ENCODE assay signal across 9 cellular contexts in the genomic region with DNA sequence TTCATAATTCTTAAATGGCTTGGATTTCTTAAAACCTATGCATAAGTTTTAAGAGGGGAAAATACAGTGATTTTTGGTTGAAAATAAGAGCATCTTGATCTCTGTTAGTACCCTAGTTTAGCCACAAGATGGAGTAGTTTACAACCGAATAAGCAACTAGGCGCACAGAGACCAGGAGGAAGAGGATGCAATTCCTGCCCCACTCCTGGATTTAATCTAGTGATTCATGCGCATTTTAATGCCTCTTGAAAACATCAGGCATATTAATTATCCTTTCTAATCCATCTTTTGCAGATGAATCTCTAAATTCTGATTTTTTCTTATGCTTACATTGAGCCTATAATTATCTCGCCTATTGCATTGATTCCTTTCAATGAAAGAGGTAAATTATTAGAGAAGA.
DNase-seq lines count a peak whose midpoint lies in the region; ATAC-seq, FAIRE-seq and TF ChIP-seq lines count a peak whose summit lies in the region.
"Had no signal": no experiment of that assay in that cellular context is flagged by ENCODE, and none has a peak within 500 bp of the region (broad histone marks: within the 10 kb centered on the region; RNA-seq: fewer than 3 reads in every experiment).

No MANE protein-coding gene starts in this region.

- intact Hi-C loops in Right ventricle myocardium inferior (cut with DNase I): loop anchor here (1.0 kb wide), 1 partner anchor 124 kb away; no protein-coding TSS in a partner anchor
- intact Hi-C loops in endothelial cell of umbilical vein (cut with micrococcal nuclease): loop anchor here (1.0 kb wide), 4 partner anchors 65 to 431 kb away; no protein-coding TSS in a partner anchor

- H3K4me1 ChIP-seq in cardiac muscle cell (ENCODE audit: low read depth) (peaks cover 10% of the 10 kb centered on the region), Karpas-422 (ENCODE audit: low read length) (no peaks in the 10 kb centered on the region), endothelial cell of umbilical vein (ENCODE audit: control insufficient read depth, extremely low read depth, insufficient read depth, low read length) (no peaks in the 10 kb centered on the region)

- H4K20me1 ChIP-seq in Karpas-422 (ENCODE audit: insufficient read depth, low read depth, low read length) (no peaks in the 10 kb centered on the region), endothelial cell of umbilical vein (replicated peaks; ENCODE audit: control insufficient read depth, extremely low read depth, insufficient read depth, low read length) (no peaks in the 10 kb centered on the region)

- H3K4me3 Mint-ChIP-seq in naive B cell: no peak overlapping the region
- H3K4me3 Mint-ChIP-seq: activated naive CD4-positive, alpha-beta T cell treated with anti-CD3 and anti-CD28 coated beads, Interleukin-2, amount 50 U/mL, for 24 hours had no signal

- H3K36me3 ChIP-seq in cardiac muscle cell: no peaks in the 10 kb centered on the region
- H3K36me3 ChIP-seq in Karpas-422 (ENCODE audit: insufficient read depth, low read length): no peaks in the 10 kb centered on the region
- H3K36me3 ChIP-seq in endothelial cell of umbilical vein (ENCODE audit: control insufficient read depth in 2 of 2, extremely low read depth in 1 of 2, insufficient read depth in 2 of 2, low read length in 2 of 2): no peaks in the 10 kb centered on the region

- no peaks in the 10 kb centered on the region for H3K9me3 Mint-ChIP-seq in naive B cell
- H3K9me3 Mint-ChIP-seq: activated naive CD4-positive, alpha-beta T cell treated with anti-CD3 and anti-CD28 coated beads, Interleukin-2, amount 50 U/mL, for 24 hours had no signal

- no peak for TF ChIP-seq POLR2A in endothelial cell of umbilical vein (IDR thresholded peaks at IDR 0.05; ENCODE audit: low read depth, low read length)

- no peak overlapping the region for H3K27ac Mint-ChIP-seq in naive B cell
- H3K27ac Mint-ChIP-seq: activated naive CD4-positive, alpha-beta T cell treated with anti-CD3 and anti-CD28 coated beads, Interleukin-2, amount 50 U/mL, for 24 hours had no signal

- H3K9ac ChIP-seq in Karpas-422 (ENCODE audit: low read length) (no peak overlapping the region), endothelial cell of umbilical vein (replicated peaks; ENCODE audit: extremely low read depth, insufficient read depth, low read length) (no peak overlapping the region)

- DNase-seq in cardiac muscle cell (ENCODE audit: low read depth in 1 of 2, low spot score in 1 of 2) (peak; percentile 66 to 78), Right ventricle myocardium inferior (ENCODE audit: missing footprints) (no peak), Karpas-422 (peak; percentile 78), RKO (ENCODE audit: low spot score) (peak; percentile 80), endothelial cell of umbilical vein (ENCODE audit: low read depth, low spot score) (peak; percentile 52), naive B cell (peak; percentile 45), ureter (ENCODE audit: low spot score) (no peak)

- no peaks in the 10 kb centered on the region for H3K4me1 Mint-ChIP-seq in naive B cell
- H3K4me1 Mint-ChIP-seq: activated naive CD4-positive, alpha-beta T cell treated with anti-CD3 and anti-CD28 coated beads, Interleukin-2, amount 50 U/mL, for 24 hours had no signal

- no peaks in the 10 kb centered on the region for H3K36me3 Mint-ChIP-seq in naive B cell
- H3K36me3 Mint-ChIP-seq: activated naive CD4-positive, alpha-beta T cell treated with anti-CD3 and anti-CD28 coated beads, Interleukin-2, amount 50 U/mL, for 24 hours had no signal

- no peaks in the 10 kb centered on the region for H3K27me3 Mint-ChIP-seq in naive B cell
- H3K27me3 Mint-ChIP-seq: activated naive CD4-positive, alpha-beta T cell treated with anti-CD3 and anti-CD28 coated beads, Interleukin-2, amount 50 U/mL, for 24 hours had no signal

- ATAC-seq in Right ventricle myocardium inferior (no peak), naive B cell (ENCODE audit: low read depth in 2 of 2) (peak in 1 of 2 donors; percentile 44), GM18502 (IDR thresholded peaks at IDR 0.05; ENCODE audit: poor library complexity, unreplicated experiment) (no peak)

- no peaks in the 10 kb centered on the region for H3K9me3 ChIP-seq in cardiac muscle cell (ENCODE audit: low read depth)
- H3K9me3 ChIP-seq in Karpas-422 (ENCODE audit: low read length): no peaks in the 10 kb centered on the region
- H3K9me3 ChIP-seq in endothelial cell of umbilical vein (replicated peaks; ENCODE audit: control insufficient read depth, insufficient read depth, low read length): no peaks in the 10 kb centered on the region

- BruUV-seq in endothelial cell of umbilical vein (replicated peaks; lab: Mats Ljungman, UMichigan): no TSS peak

- POLR2A ChIA-PET in endothelial cell of umbilical vein (lab: Charles Lee): no interaction called here

- CTCF ChIA-PET in endothelial cell of umbilical vein (lab: Charles Lee): interaction anchor here (0.7 to 5.9 kb wide), 15 partner anchors 10 to 180 kb away, joined by 3 to 225 read pairs (median 8); a partner anchor contains a TSS

- peak; percentile 67 for TF ChIP-seq CTCF in cardiac muscle cell (IDR thresholded peaks at IDR 0.05; ENCODE audit: low read depth, low read length)
- peak; percentile 39 to 49 for TF ChIP-seq CTCF in endothelial cell of umbilical vein (IDR thresholded peaks at IDR 0.05; ENCODE audit: extremely low read depth in 1 of 2, insufficient read depth in 1 of 2, low read depth in 1 of 2, low read length in 2 of 2)

- H3K9me2 ChIP-seq in Karpas-422 (replicated peaks; ENCODE audit: insufficient read depth, low read length): no peaks in the 10 kb centered on the region

- no peaks in the 10 kb centered on the region for H3K9me1 ChIP-seq in endothelial cell of umbilical vein (replicated peaks; ENCODE audit: control insufficient read depth, extremely low read depth, insufficient read depth, low read length)

- H3K4me3 ChIP-seq in cardiac muscle cell: no peak overlapping the region
- no peak overlapping the region for H3K4me3 ChIP-seq in Karpas-422 (ENCODE audit: low read length)
- no peak overlapping the region for H3K4me3 ChIP-seq in endothelial cell of umbilical vein (replicated peaks in 1 of 3; ENCODE audit: insufficient read depth in 1 of 3, low read depth in 1 of 3, low read length in 3 of 3)

- no peak overlapping the region for H2AFZ ChIP-seq in Karpas-422 (ENCODE audit: low read length)
- no peak overlapping the region for H2AFZ ChIP-seq in endothelial cell of umbilical vein (ENCODE audit: low read depth, low read length)

- FAIRE-seq in endothelial cell of umbilical vein (lab: Jason Lieb, UNC): peak; percentile 94

- no peak overlapping the region for H3K27ac ChIP-seq in cardiac muscle cell
- no peak overlapping the region for H3K27ac ChIP-seq in Karpas-422 (ENCODE audit: low read length)
- H3K27ac ChIP-seq in endothelial cell of umbilical vein (ENCODE audit: insufficient read depth, low read depth, low read length): no peak overlapping the region

- dilution Hi-C loops in endothelial cell of umbilical vein (cut with MboI; ENCODE audit: extremely low pct_ligation_motif_present, low sequenced_read_pairs): no loop called here

- H3K79me2 ChIP-seq in Karpas-422 (ENCODE audit: low read length): no peaks in the 10 kb centered on the region
- H3K79me2 ChIP-seq in endothelial cell of umbilical vein (ENCODE audit: control insufficient read depth, insufficient read depth, low read length): no peaks in the 10 kb centered on the region

- H3K27me3 ChIP-seq in cardiac muscle cell (no peaks in the 10 kb centered on the region), Karpas-422 (ENCODE audit: low read length) (no peaks in the 10 kb centered on the region), endothelial cell of umbilical vein (ENCODE audit: control insufficient read depth in 2 of 2, insufficient read depth in 2 of 2, low read length in 2 of 2) (peaks cover 0 to 2% of the 10 kb centered on the region in 2 experiments)

- no peak overlapping the region for H3K4me2 ChIP-seq in Karpas-422 (ENCODE audit: low read depth, low read length, poor library complexity, severe bottlenecking)
- H3K4me2 ChIP-seq in endothelial cell of umbilical vein (ENCODE audit: insufficient read depth, low read length): no peak overlapping the region

TF ChIP-seq in endothelial cell of umbilical vein, 7 proteins besides CTCF, POLR2A, EP300 and RAD21:
- TF ChIP-seq JUN (IDR thresholded peaks at IDR 0.05; ENCODE audit: borderline replicate concordance, insufficient read depth, insufficient read length, low read depth): no peak
- TF ChIP-seq, protein P1, sequence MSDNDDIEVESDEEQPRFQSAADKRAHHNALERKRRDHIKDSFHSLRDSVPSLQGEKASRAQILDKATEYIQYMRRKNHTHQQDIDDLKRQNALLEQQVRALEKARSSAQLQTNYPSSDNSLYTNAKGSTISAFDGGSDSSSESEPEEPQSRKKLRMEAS (IDR thresholded peaks at IDR 0.05; ENCODE audit: insufficient read depth, insufficient read length): no peak
- TF ChIP-seq POLR2AphosphoS5 (IDR thresholded peaks at IDR 0.05; ENCODE audit: insufficient read depth, low read depth, low read length): no peak
- no peak for TF ChIP-seq FOS (IDR thresholded peaks at IDR 0.05; ENCODE audit: borderline replicate concordance, insufficient read depth, low read length)
- TF ChIP-seq EZH2 (IDR thresholded peaks at IDR 0.05; ENCODE audit: borderline replicate concordance, low read depth, low read length, severe bottlenecking): no peak
- TF ChIP-seq GATA2 (IDR thresholded peaks at IDR 0.05; ENCODE audit: insufficient read depth, insufficient read length, low read depth, low read length): no peak
- TF ChIP-seq MYC (IDR thresholded peaks at IDR 0.05; ENCODE audit: low read depth, low read length): no peak

Comparison
In these comparisons a context has a peak if more than half of its experiments do, and no peak if none do; other contexts are left out.
1. DNase-seq: peak in cardiac muscle cell (2 of 2), Karpas-422 (single experiment), RKO (single experiment), endothelial cell of umbilical vein (single experiment) and naive B cell (single experiment); none in Right ventricle myocardium inferior (single experiment) and ureter (single experiment).